In genomic region chr2:141464995-141465394, GRCh38 we compare ENCODE assay signal across 9 cellular contexts.
"Had no signal": no experiment of that assay in that cellular context is flagged by ENCODE, and none has a peak within 500 bp of the region (broad histone marks: within the 10 kb centered on the region; RNA-seq: fewer than 3 reads in every experiment).

No MANE protein-coding gene starts in this region.

- ATAC-seq: HCT116 had no signal

- H3K27ac Mint-ChIP-seq: HFFc6, IgD-negative memory B cell had no signal

- DNase-seq: GOT3, H7, HFFc6, KG1 had no signal

- H3K4me3 Mint-ChIP-seq: HFFc6, IgD-negative memory B cell had no signal

- H3K4me1 Mint-ChIP-seq: IgD-negative memory B cell had no signal

- H3K4me3 ChIP-seq: HAP-1 had no signal

- H3K36me3 ChIP-seq: HAP-1 had no signal

- H3K27me3 Mint-ChIP-seq: IgD-negative memory B cell had no signal

- H3K9me3 Mint-ChIP-seq: IgD-negative memory B cell had no signal

- FAIRE-seq: HTR-8/SVneo had no signal

- H3K9me3 ChIP-seq: HAP-1 had no signal

- H3K27ac ChIP-seq: HL-60 had no signal

- H3K36me3 Mint-ChIP-seq: IgD-negative memory B cell had no signal
